Comparison of ENCODE assay signal across 13 cellular contexts in the genomic region with DNA sequence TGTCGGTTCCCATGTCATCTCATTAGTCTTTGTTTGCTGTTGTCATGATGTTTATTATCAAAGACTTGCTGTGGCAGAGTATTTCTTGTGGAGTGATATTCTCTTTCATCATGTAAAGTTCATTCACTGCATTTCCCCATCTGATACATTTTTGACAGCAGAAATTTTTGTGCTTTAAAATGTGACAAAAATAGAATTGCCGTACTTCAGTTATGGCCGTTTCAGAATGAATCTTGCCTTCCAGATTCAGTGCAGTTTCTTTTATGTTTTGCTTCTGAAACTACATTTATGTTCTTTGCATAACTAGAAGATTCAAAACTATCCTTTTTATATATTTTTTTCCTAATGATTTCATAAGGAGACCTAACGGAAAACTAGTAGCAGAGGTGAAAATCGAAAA. TPM values are rescaled to one million over a fixed set of nuclear protein-coding genes. Genes with fewer than 3 reads are reported as not detected.
DNase-seq lines count a peak whose midpoint lies in the region; ATAC-seq and TF ChIP-seq lines count a peak whose summit lies in the region.
"Had no signal": no experiment of that assay in that cellular context is flagged by ENCODE, and none has a peak within 500 bp of the region (broad histone marks: within the 10 kb centered on the region; RNA-seq: fewer than 3 reads in every experiment).

No MANE protein-coding gene starts in this region.

- no peaks in the 10 kb centered on the region for H4K20me1 ChIP-seq in OCI-LY3 (ENCODE audit: insufficient read depth, low read length)

- H3K4me1 ChIP-seq in OCI-LY3 (ENCODE audit: low read length) = peaks cover 29% of the 10 kb centered on the region
- H3K4me1 ChIP-seq: lower lobe of right lung, vagina had no signal

- no peak overlapping the region for H2AFZ ChIP-seq in OCI-LY3 (ENCODE audit: low read depth, low read length)

- peak overlapping the region; percentile 88 for H3K4me3 Mint-ChIP-seq in activated naive CD4-positive, alpha-beta T cell treated with anti-CD3 and anti-CD28 coated beads, Interleukin-2, amount 50 U/mL, for 24 hours

- peaks cover 59% of the 10 kb centered on the region for H3K36me3 ChIP-seq in OCI-LY3 (replicated peaks; ENCODE audit: low read depth, low read length)
- peaks cover 9% of the 10 kb centered on the region for H3K36me3 ChIP-seq in MG63

- H3K9ac ChIP-seq in OCI-LY3 (ENCODE audit: low read length) = peak overlapping the region; percentile 65

- no peaks in the 10 kb centered on the region for H3K27me3 ChIP-seq in OCI-LY3 (ENCODE audit: low read depth, low read length)
- H3K27me3 ChIP-seq in MG63 = no peaks in the 10 kb centered on the region
- H3K27me3 ChIP-seq: vagina had no signal

- H3K27me3 Mint-ChIP-seq in activated naive CD4-positive, alpha-beta T cell treated with anti-CD3 and anti-CD28 coated beads, Interleukin-2, amount 50 U/mL, for 24 hours = no peaks in the 10 kb centered on the region

- no peaks in the 10 kb centered on the region for H3K9me3 Mint-ChIP-seq in activated naive CD4-positive, alpha-beta T cell treated with anti-CD3 and anti-CD28 coated beads, Interleukin-2, amount 50 U/mL, for 24 hours

- peak overlapping the region; percentile 82 for H3K4me2 ChIP-seq in OCI-LY3 (ENCODE audit: low read length)

- H3K4me3 ChIP-seq in OCI-LY3 (ENCODE audit: low read length) (peak overlapping the region; percentile 62), MG63 (no peak overlapping the region)
- H3K4me3 ChIP-seq: coronary artery, lower lobe of right lung, vagina had no signal

- peaks cover 23% of the 10 kb centered on the region for H3K36me3 Mint-ChIP-seq in activated naive CD4-positive, alpha-beta T cell treated with anti-CD3 and anti-CD28 coated beads, Interleukin-2, amount 50 U/mL, for 24 hours

- H3K27ac Mint-ChIP-seq in activated naive CD4-positive, alpha-beta T cell treated with anti-CD3 and anti-CD28 coated beads, Interleukin-2, amount 50 U/mL, for 24 hours = peak overlapping the region; percentile 94

- peak; percentile 27 for ATAC-seq in GM21825 (IDR thresholded peaks at IDR 0.05; ENCODE audit: unreplicated experiment)
- ATAC-seq: lower lobe of right lung had no signal

- TF ChIP-seq CTCF in OCI-LY3 (IDR thresholded peaks at IDR 0.05; ENCODE audit: low read depth, low read length) = no peak

- H3K79me2 ChIP-seq in OCI-LY3 (ENCODE audit: low read length) = no peaks in the 10 kb centered on the region

- peaks cover 37% of the 10 kb centered on the region for H3K4me1 Mint-ChIP-seq in activated naive CD4-positive, alpha-beta T cell treated with anti-CD3 and anti-CD28 coated beads, Interleukin-2, amount 50 U/mL, for 24 hours

- no peak for DNase-seq in activated naive CD4-positive, alpha-beta T cell treated with anti-CD3 and anti-CD28 coated beads, Interleukin-2, amount 50 U/mL, for 16 hours
- DNase-seq in MG63 (no peak), NOMO-1 treated with DMSO at 0.1 percent for 48 hours (lab: John Stamatoyannopoulos, UW; ENCODE audit: unreplicated experiment) (no peak), A172 (ENCODE audit: low spot score) (no peak)
- DNase-seq in central memory CD4-positive, alpha-beta T cell = no peak
- DNase-seq: Karpas-422, lower lobe of right lung, NCI-H446 had no signal

- H3K9me3 ChIP-seq in OCI-LY3 (ENCODE audit: insufficient read depth, low read length) (no peaks in the 10 kb centered on the region), MG63 (no peaks in the 10 kb centered on the region)
- H3K9me3 ChIP-seq: lower lobe of right lung, vagina had no signal

- peak overlapping the region; percentile 97 for H3K27ac ChIP-seq in OCI-LY3 (ENCODE audit: low read length)
- H3K27ac ChIP-seq: coronary artery, lower lobe of right lung, vagina had no signal

RNA-seq across cellular contexts. Expression of a gene that starts 10.0 kb away (rescaled TPM):
- 35.1 and 36.1 TPM in 2 replicates for total RNA-seq in MG63 (2014; rRNA removed; shearing (Covaris generic); ENCODE audit: low replicate concordance)
- total RNA-seq in A172 (2014; rRNA removed; shearing (Covaris generic)) = 12.7 and 18.3 TPM in 2 replicates

RNA-seq across cellular contexts. Expression of a gene that starts 44.0 kb away (rescaled TPM):
- not detected in 2 replicates for total RNA-seq in MG63 (2014; rRNA removed; shearing (Covaris generic); ENCODE audit: low replicate concordance)
- total RNA-seq in A172 (2014; rRNA removed; shearing (Covaris generic)) = not detected in 2 replicates
- total RNA-seq: lower lobe of right lung, vagina had no signal
